In the genomic region with DNA sequence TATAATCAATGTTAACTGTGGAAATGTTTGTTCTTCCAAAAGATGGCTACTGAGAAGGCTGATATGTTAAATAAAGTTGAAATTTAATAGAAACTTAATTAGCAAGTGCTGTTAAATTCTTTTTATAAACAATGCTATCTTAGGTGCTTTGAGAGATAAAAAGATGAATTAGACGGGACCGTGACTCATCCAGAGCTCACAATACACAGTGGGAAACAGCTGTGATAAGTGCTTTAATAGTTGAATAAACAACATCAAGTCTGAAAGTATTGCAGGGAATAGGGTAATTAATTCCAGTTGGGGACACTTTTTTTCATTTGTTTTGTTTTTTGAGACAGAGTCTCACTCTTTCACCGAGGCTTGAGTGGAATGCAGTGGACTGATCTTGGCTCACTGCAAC, we compare ENCODE assay signal across 24 cellular contexts.
DNase-seq lines count a peak whose midpoint lies in the region; ATAC-seq and TF ChIP-seq lines count a peak whose summit lies in the region.
"Had no signal": no experiment of that assay in that cellular context is flagged by ENCODE, and none has a peak within 500 bp of the region (broad histone marks: within the 10 kb centered on the region; RNA-seq: fewer than 3 reads in every experiment).

No MANE protein-coding gene starts in this region.

- no peaks in the 10 kb centered on the region for H4K20me1 ChIP-seq in SK-N-SH (ENCODE audit: insufficient read depth)

- TF ChIP-seq EP300 in SK-N-SH (IDR thresholded peaks at IDR 0.05; ENCODE audit: borderline replicate concordance in 1 of 2, low read depth in 1 of 2, low read length in 1 of 2): no peak

- H2AFZ ChIP-seq in SK-N-SH (ENCODE audit: low read depth): no peak overlapping the region

- no peak for DNase-seq in SK-N-SH
- DNase-seq in NCI-H69 (lab: John Stamatoyannopoulos, UW): peak; percentile 94
- DNase-seq in fibroblast of gingiva (ENCODE audit: low read depth): peak; percentile 3
- DNase-seq in hypothalamus (lab: John Stamatoyannopoulos, UW): no peak
- DNase-seq: cerebellar nuclear complex; effector CD8-positive, alpha-beta T cell; H9; heart right ventricle; KBM-7; left lung; NCI-H2029; posterior cingulate gyrus; sigmoid colon; upper lobe of left lung; WERI-Rb-1 had no signal

- H3K79me2 ChIP-seq in SK-N-SH (ENCODE audit: insufficient read depth): no peaks in the 10 kb centered on the region

- H3K9me3 ChIP-seq in SK-N-SH: no peaks in the 10 kb centered on the region
- H3K9me3 ChIP-seq: sigmoid colon, upper lobe of left lung had no signal

- H3K4me3 ChIP-seq in SK-N-SH (ENCODE audit: low read depth in 2 of 2, low read length in 1 of 2): no peak overlapping the region
- H3K4me3 ChIP-seq: heart right ventricle, left lung, sigmoid colon, SK-N-MC, upper lobe of left lung had no signal

- no peaks in the 10 kb centered on the region; a peak in 2 of 4 replicates for H3K4me1 ChIP-seq in SK-N-SH (ENCODE audit: control insufficient read depth in 1 of 2, insufficient read depth in 2 of 2, low read depth in 1 of 2, low read length in 1 of 2)
- H3K4me1 ChIP-seq: left lung, upper lobe of left lung had no signal

- POLR2A ChIA-PET in SK-N-SH (lab: Yijun Ruan, JAX): no interaction called here

- H3F3A ChIP-seq in SK-N-SH (replicated peaks; ENCODE audit: insufficient read depth): no peaks in the 10 kb centered on the region

- no peak overlapping the region for H3K27ac ChIP-seq in SK-N-SH (ENCODE audit: low read depth in 2 of 2, low read length in 1 of 2)
- H3K27ac ChIP-seq: C4-2B, heart right ventricle, left lung, RWPE1, sigmoid colon, SK-N-MC, upper lobe of left lung, WERI-Rb-1 had no signal

- WGBS in SK-N-SH (ENCODE audit: low lambda C conversion rate): 15% methylated on average over 3 of the region's 3 CpGs

- no peaks in the 10 kb centered on the region for H3K36me3 ChIP-seq in SK-N-SH (replicated peaks in 1 of 2; ENCODE audit: control insufficient read depth in 1 of 2, insufficient read depth in 2 of 2, low read length in 1 of 2)
- H3K36me3 ChIP-seq: heart right ventricle, left lung, sigmoid colon, upper lobe of left lung, WERI-Rb-1 had no signal

- TF ChIP-seq RAD21 in SK-N-SH (IDR thresholded peaks at IDR 0.05; ENCODE audit: low read length): no peak

- ATAC-seq in SK-N-SH treated with all-trans-retinoic acid at 6 μM for 48 hours: no peak
- ATAC-seq in GM18873 (IDR thresholded peaks at IDR 0.05; ENCODE audit: low FRiP score, unreplicated experiment): no peak
- ATAC-seq in GM21381 (IDR thresholded peaks at IDR 0.05; ENCODE audit: unreplicated experiment): no peak
- ATAC-seq in GM21447 (IDR thresholded peaks at IDR 0.05; ENCODE audit: unreplicated experiment): no peak
- ATAC-seq: activated naive CD4-positive, alpha-beta T cell treated with anti-CD3 and anti-CD28 coated beads, Interleukin-2, amount 50 U/mL, for 72 hours; activated T-helper 17 cell treated with anti-CD3 and anti-CD28 coated beads, Interleukin-2, amount 50 U/mL, for 72 hours; heart right ventricle; left lung had no signal

- H3K4me2 ChIP-seq in SK-N-SH: no peak overlapping the region

- no peaks in the 10 kb centered on the region for H3K27me3 ChIP-seq in SK-N-SH (ENCODE audit: insufficient read depth)
- H3K27me3 ChIP-seq: heart right ventricle, left lung, sigmoid colon, upper lobe of left lung had no signal

- no peak for TF ChIP-seq CTCF in SK-N-SH (IDR thresholded peaks at IDR 0.05)

- CTCF ChIA-PET in SK-N-SH (lab: Yijun Ruan, JAX): no interaction called here

- H3K9ac ChIP-seq in SK-N-SH: no peak overlapping the region

- no peaks in the 10 kb centered on the region for H3K9me2 ChIP-seq in SK-N-SH

TF ChIP-seq in SK-N-SH treated with all-trans-retinoic acid at 6 μM for 48 hours, 23 proteins besides CTCF, POLR2A, EP300 and RAD21:
- TF ChIP-seq GLIS3 (CRISPR knock-in tag; IDR thresholded peaks at IDR 0.05): no peak
- TF ChIP-seq TCF4 (CRISPR knock-in tag; IDR thresholded peaks at IDR 0.05; ENCODE audit: borderline replicate concordance): peak; percentile 72; the same call in 1 of the 2 replicates

TF ChIP-seq in SK-N-SH, 30 proteins besides CTCF, POLR2A, EP300 and RAD21:
- no peak for TF ChIP-seq NFIC (IDR thresholded peaks at IDR 0.05; ENCODE audit: borderline replicate concordance)
- no peak for TF ChIP-seq GABPA (IDR thresholded peaks at IDR 0.05; ENCODE audit: low read depth)
- TF ChIP-seq, protein P1, sequence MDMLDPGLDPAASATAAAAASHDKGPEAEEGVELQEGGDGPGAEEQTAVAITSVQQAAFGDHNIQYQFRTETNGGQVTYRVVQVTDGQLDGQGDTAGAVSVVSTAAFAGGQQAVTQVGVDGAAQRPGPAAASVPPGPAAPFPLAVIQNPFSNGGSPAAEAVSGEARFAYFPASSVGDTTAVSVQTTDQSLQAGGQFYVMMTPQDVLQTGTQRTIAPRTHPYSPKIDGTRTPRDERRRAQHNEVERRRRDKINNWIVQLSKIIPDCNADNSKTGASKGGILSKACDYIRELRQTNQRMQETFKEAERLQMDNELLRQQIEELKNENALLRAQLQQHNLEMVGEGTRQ (IDR thresholded peaks at IDR 0.05; ENCODE audit: borderline replicate concordance, low read depth, low read length): no peak
- no peak for TF ChIP-seq RXRA (IDR thresholded peaks at IDR 0.05; ENCODE audit: borderline replicate concordance, low read depth)
- no peak for TF ChIP-seq YY1 (IDR thresholded peaks at IDR 0.05; ENCODE audit: low read depth)
- no peak for TF ChIP-seq TCF12 (IDR thresholded peaks at IDR 0.05)
- no peak for TF ChIP-seq POLR2AphosphoS5 (IDR thresholded peaks at IDR 0.05; ENCODE audit: low read depth, low read length)

Comparison
In these comparisons a context has a peak if more than half of its experiments do, and no peak if none do; other contexts are left out.
1. DNase-seq: peak in NCI-H69 (single experiment) and fibroblast of gingiva (single experiment); none in SK-N-SH (single experiment) and hypothalamus (0 of 51).